Comparison of ENCODE assay signal across 2 cellular contexts in genomic region chr7:100765250-100765649, GRCh38.
TF ChIP-seq lines count a peak whose summit lies in the region.

No MANE protein-coding gene starts in this region.

TF ChIP-seq in GM23338, 12 proteins besides CTCF, POLR2A, EP300 and RAD21 (continued from another document):
- TF ChIP-seq JUNB (IDR thresholded peaks at IDR 0.05; ENCODE audit: unreplicated experiment) (no peak), EZH2 (IDR thresholded peaks at IDR 0.05; ENCODE audit: low read depth, unreplicated experiment) (no peak), ZNF114 (CRISPR knock-in tag; IDR thresholded peaks at IDR 0.05) (no peak), ETS1 (IDR thresholded peaks at IDR 0.05) (no peak), STAT1 (IDR thresholded peaks at IDR 0.05; ENCODE audit: unreplicated experiment) (no peak), REST (IDR thresholded peaks at IDR 0.05; ENCODE audit: unreplicated experiment) (no peak), NANOG (IDR thresholded peaks at IDR 0.05; ENCODE audit: borderline replicate concordance) (no peak)
TF ChIP-seq in GM23338: peak in this region for 0.

TF ChIP-seq in WTC11, 78 proteins besides CTCF, POLR2A, EP300 and RAD21:
- no peak for TF ChIP-seq STAT6 (CRISPR knock-in tag; conservative IDR thresholded peaks at IDR 0.05; ENCODE audit: low read depth)
- TF ChIP-seq SMAD4 (CRISPR knock-in tag; IDR thresholded peaks at IDR 0.05) = no peak
- TF ChIP-seq ZNF671 (CRISPR knock-in tag; IDR thresholded peaks at IDR 0.05) = no peak
- TF ChIP-seq RELA (CRISPR knock-in tag; IDR thresholded peaks at IDR 0.05; ENCODE audit: borderline replicate concordance) = no peak
- TF ChIP-seq AFF4 (CRISPR knock-in tag; IDR thresholded peaks at IDR 0.05; ENCODE audit: borderline replicate concordance) = no peak
- no peak for TF ChIP-seq NR3C1 (CRISPR knock-in tag; conservative IDR thresholded peaks at IDR 0.05; ENCODE audit: low read depth)
- TF ChIP-seq TEAD1 (CRISPR knock-in tag; IDR thresholded peaks at IDR 0.05) = no peak
- TF ChIP-seq ZSCAN18 (CRISPR knock-in tag; IDR thresholded peaks at IDR 0.05) = no peak
- no peak for TF ChIP-seq TCF7 (CRISPR knock-in tag; IDR thresholded peaks at IDR 0.05; ENCODE audit: low read depth)
- TF ChIP-seq ERG (CRISPR knock-in tag; IDR thresholded peaks at IDR 0.05) = no peak
- no peak for TF ChIP-seq JUN (CRISPR knock-in tag; IDR thresholded peaks at IDR 0.05)
- TF ChIP-seq E2F5 (CRISPR knock-in tag; IDR thresholded peaks at IDR 0.05) = no peak
- no peak for TF ChIP-seq ZMAT4 (CRISPR knock-in tag; IDR thresholded peaks at IDR 0.05)
- TF ChIP-seq NR2C2 (CRISPR knock-in tag; IDR thresholded peaks at IDR 0.05) = no peak
- no peak for TF ChIP-seq RORB (CRISPR knock-in tag; IDR thresholded peaks at IDR 0.05)
- no peak for TF ChIP-seq ESRRA (CRISPR knock-in tag; IDR thresholded peaks at IDR 0.05; ENCODE audit: borderline replicate concordance)
- TF ChIP-seq SOX15 (CRISPR knock-in tag; IDR thresholded peaks at IDR 0.05) = no peak
